ENCODE assay signal across 16 cellular contexts in the genomic region with DNA sequence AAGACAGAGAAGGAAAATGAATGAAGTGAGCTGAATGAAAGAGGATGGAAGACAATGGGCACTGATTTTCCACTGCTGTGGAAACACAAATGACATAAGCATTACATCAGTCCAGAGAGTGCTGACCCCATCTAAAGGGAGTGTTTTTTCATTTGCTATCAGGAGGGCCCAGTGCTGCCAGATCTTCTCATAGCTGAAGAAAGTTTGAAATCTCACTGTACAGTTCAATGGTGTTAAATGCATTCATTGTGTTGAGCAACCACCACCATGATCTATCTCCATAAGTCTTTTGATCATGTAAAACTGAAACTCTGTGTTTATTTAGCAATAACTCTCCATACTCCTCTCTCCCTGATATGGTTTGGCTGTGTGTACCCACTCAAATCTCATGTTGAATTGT. TPM values are rescaled to one million over a fixed set of nuclear protein-coding genes. Genes with fewer than 3 reads are reported as not detected.
A peak's percentile ranks its signal among the peaks of the same experiment; 100 is the strongest.
DNase-seq lines count a peak whose midpoint lies in the region; ATAC-seq and TF ChIP-seq lines count a peak whose summit lies in the region.
"Had no signal": no experiment of that assay in that cellular context is flagged by ENCODE, and none has a peak within 500 bp of the region (broad histone marks: within the 10 kb centered on the region; RNA-seq: fewer than 3 reads in every experiment).

No MANE protein-coding gene starts in this region.

- TF ChIP-seq CTCF in mammary epithelial cell (conservative IDR thresholded peaks at IDR 0.05 in 1 of 2, IDR thresholded peaks at IDR 0.05 in 1 of 2; ENCODE audit: extremely low read depth in 1 of 2, insufficient read depth in 1 of 2, low read depth in 1 of 2, low read length in 2 of 2), result no peak
- no peak for TF ChIP-seq CTCF in MCF 10A (IDR thresholded peaks at IDR 0.05; ENCODE audit: unreplicated experiment)
- no peak for TF ChIP-seq CTCF in fibroblast of the aortic adventitia (IDR thresholded peaks at IDR 0.05; ENCODE audit: insufficient read depth, low read length)
- TF ChIP-seq CTCF in SK-N-SH (IDR thresholded peaks at IDR 0.05), result no peak

- POLR2A ChIA-PET in MCF 10A (lab: Yijun Ruan, JAX), result interaction anchor here (0.6 to 1.1 kb wide), 3 partner anchors 228 to 608 kb away, joined by 3 to 4 read pairs (median 3); no protein-coding TSS in a partner anchor
- POLR2A ChIA-PET in SK-N-SH (lab: Yijun Ruan, JAX), result no interaction called here

- peak overlapping the region; percentile 14 for H2AFZ ChIP-seq in mammary epithelial cell (ENCODE audit: low read depth, low read length)
- H2AFZ ChIP-seq in SK-N-SH (ENCODE audit: low read depth), result no peak overlapping the region

- intact Hi-C loops in mammary epithelial cell (cut with micrococcal nuclease), result loop anchor here (10.0 kb wide), 1 partner anchor 451 kb away; no protein-coding TSS in a partner anchor
- intact Hi-C loops in MCF 10A (cut with micrococcal nuclease), result loop anchor here (5.0 kb wide), 4 partner anchors 143 to 608 kb away; no protein-coding TSS in a partner anchor

- H3K9me3 ChIP-seq in mammary epithelial cell (replicated peaks; ENCODE audit: insufficient read depth, low read length), result no peaks in the 10 kb centered on the region
- no peaks in the 10 kb centered on the region; the same call in 1 of the 2 replicates for H3K9me3 ChIP-seq in SK-N-SH
- H3K9me3 ChIP-seq: BLaER1 treated with 17β-estradiol and CSF1 and Interleukin-3, amounts not matched to agents 10 nM and 100 nM had no signal

- no peak overlapping the region for H3K4me2 ChIP-seq in mammary epithelial cell (ENCODE audit: insufficient read depth, low read depth, low read length)
- no peak overlapping the region for H3K4me2 ChIP-seq in SK-N-SH
- H3K4me2 ChIP-seq: BLaER1 treated with 17β-estradiol and CSF1 and Interleukin-3, amounts not matched to agents 10 nM and 100 nM had no signal

- no peaks in the 10 kb centered on the region for H3F3A ChIP-seq in SK-N-SH (replicated peaks; ENCODE audit: insufficient read depth)

- no peak overlapping the region for H3K4me3 ChIP-seq in mammary epithelial cell (replicated peaks in 1 of 3; ENCODE audit: insufficient read depth in 1 of 3, low read depth in 2 of 3, low read length in 3 of 3)
- no peak overlapping the region for H3K4me3 ChIP-seq in fibroblast of the aortic adventitia (ENCODE audit: low read depth, low read length)
- no peak overlapping the region for H3K4me3 ChIP-seq in SK-N-SH (ENCODE audit: low read depth in 2 of 2, low read length in 1 of 2)
- H3K4me3 ChIP-seq: BLaER1 treated with 17β-estradiol and CSF1 and Interleukin-3, amounts not matched to agents 10 nM and 100 nM; GM12878 had no signal

- in situ Hi-C loops in mammary epithelial cell (cut with MboI; ENCODE audit: low sequenced_read_pairs in 2 of 2), result loop anchor here in 1 of 2 donors (10.0 kb wide), 1 partner anchor 201 kb away; a partner anchor contains a TSS

- no TSS peak for BruUV-seq in mammary epithelial cell (replicated peaks; lab: Mats Ljungman, UMichigan)
- BruUV-seq in MCF 10A (replicated peaks; lab: Mats Ljungman, UMichigan), result no TSS peak

- H3K36me3 ChIP-seq in mammary epithelial cell (ENCODE audit: insufficient read depth, low read length) (no peaks in the 10 kb centered on the region), SK-N-SH (replicated peaks in 1 of 2; ENCODE audit: control insufficient read depth in 1 of 2, insufficient read depth in 2 of 2, low read length in 1 of 2) (no peaks in the 10 kb centered on the region)
- H3K36me3 ChIP-seq: BLaER1 treated with 17β-estradiol and CSF1 and Interleukin-3, amounts not matched to agents 10 nM and 100 nM had no signal

- DNase-seq in mammary epithelial cell (no peak), MCF 10A (ENCODE audit: unreplicated experiment) (no peak), dermis blood vessel endothelial cell (peak; percentile 17), fibroblast of the aortic adventitia (ENCODE audit: low read depth) (peak; percentile 9), 8988T (no peak), SK-N-SH (no peak)
- DNase-seq in effector CD8-positive, alpha-beta T cell (lab: John Stamatoyannopoulos, UW), result no peak
- DNase-seq: ACHN; Calu3; CD4-positive, alpha-beta T cell; DMS79; HCEC 1CT; HFFc6 had no signal

- H3K4me1 ChIP-seq in mammary epithelial cell (ENCODE audit: insufficient read depth, low read length) (peaks cover 13% of the 10 kb centered on the region), SK-N-SH (ENCODE audit: control insufficient read depth in 1 of 2, insufficient read depth in 2 of 2, low read depth in 1 of 2, low read length in 1 of 2) (peaks cover 6 to 14% of the 10 kb centered on the region in 2 experiments; a peak in 3 of 4 replicates)

- H3K79me2 ChIP-seq in mammary epithelial cell (ENCODE audit: insufficient read depth, low read length), result no peaks in the 10 kb centered on the region
- no peaks in the 10 kb centered on the region for H3K79me2 ChIP-seq in SK-N-SH (ENCODE audit: insufficient read depth)

- CTCF ChIA-PET in mammary epithelial cell (lab: Charles Lee; ENCODE audit: low non-redundant PET) (no interaction called here), MCF 10A (lab: Yijun Ruan, JAX) (interaction anchor here (0.7 to 1.6 kb wide), 2 partner anchors 9 to 593 kb away, joined by 4 to 6 read pairs; no protein-coding TSS in a partner anchor), SK-N-SH (lab: Yijun Ruan, JAX) (interaction anchor here (0.6 kb wide), 2 partner anchors 155 to 817 kb away, joined by 3 read pairs; no protein-coding TSS in a partner anchor)

- H4K20me1 ChIP-seq in mammary epithelial cell (ENCODE audit: insufficient read depth, low read length), result no peaks in the 10 kb centered on the region
- no peaks in the 10 kb centered on the region for H4K20me1 ChIP-seq in SK-N-SH (ENCODE audit: insufficient read depth)
- H4K20me1 ChIP-seq: BLaER1 treated with 17β-estradiol and CSF1 and Interleukin-3, amounts not matched to agents 10 nM and 100 nM had no signal

- no peaks in the 10 kb centered on the region for H3K9me3 Mint-ChIP-seq in MCF 10A (ENCODE audit: unreplicated experiment)
- H3K9me3 Mint-ChIP-seq in activated T-helper 17 cell treated with anti-CD3 and anti-CD28 coated beads, Interleukin-2, amount 50 U/mL, for 72 hours, result no peaks in the 10 kb centered on the region
- H3K9me3 Mint-ChIP-seq: CD4-positive, alpha-beta T cell; HFFc6 had no signal

- no peaks in the 10 kb centered on the region for H3K27me3 ChIP-seq in mammary epithelial cell (ENCODE audit: insufficient read depth, low read length)
- H3K27me3 ChIP-seq in SK-N-SH (ENCODE audit: insufficient read depth), result no peaks in the 10 kb centered on the region
- H3K27me3 ChIP-seq: BLaER1 treated with 17β-estradiol and CSF1 and Interleukin-3, amounts not matched to agents 10 nM and 100 nM had no signal

- H3K36me3 Mint-ChIP-seq in MCF 10A (ENCODE audit: insufficient read depth, unreplicated experiment), result no peaks in the 10 kb centered on the region
- H3K36me3 Mint-ChIP-seq in activated T-helper 17 cell treated with anti-CD3 and anti-CD28 coated beads, Interleukin-2, amount 50 U/mL, for 72 hours (ENCODE audit: low read depth), result no peaks in the 10 kb centered on the region

- H3K4me1 Mint-ChIP-seq in MCF 10A (ENCODE audit: insufficient read depth, unreplicated experiment), result peaks cover 11% of the 10 kb centered on the region
- peaks cover 13% of the 10 kb centered on the region for H3K4me1 Mint-ChIP-seq in activated T-helper 17 cell treated with anti-CD3 and anti-CD28 coated beads, Interleukin-2, amount 50 U/mL, for 72 hours

- no peak for TF ChIP-seq RAD21 in SK-N-SH (IDR thresholded peaks at IDR 0.05; ENCODE audit: low read length)

- no peaks in the 10 kb centered on the region for H3K27me3 Mint-ChIP-seq in MCF 10A (ENCODE audit: insufficient read depth, unreplicated experiment)
- H3K27me3 Mint-ChIP-seq in activated T-helper 17 cell treated with anti-CD3 and anti-CD28 coated beads, Interleukin-2, amount 50 U/mL, for 72 hours, result no peaks in the 10 kb centered on the region
- H3K27me3 Mint-ChIP-seq: CD4-positive, alpha-beta T cell had no signal

- no peak for ATAC-seq in activated T-helper 17 cell treated with anti-CD3 and anti-CD28 coated beads, Interleukin-2, amount 50 U/mL, for 72 hours (replicated peaks)
- ATAC-seq: GM12878 had no signal

- dilution Hi-C loops in mammary epithelial cell (cut with HindIII; ENCODE audit: low sequenced_read_pairs), result no loop called here

- H3K27ac ChIP-seq in mammary epithelial cell (ENCODE audit: insufficient read depth, low read depth, low read length) (no peak overlapping the region), SK-N-SH (ENCODE audit: low read depth in 2 of 2, low read length in 1 of 2) (no peak overlapping the region)
- H3K27ac ChIP-seq: BLaER1 treated with 17β-estradiol and CSF1 and Interleukin-3, amounts not matched to agents 10 nM and 100 nM had no signal

- H3K9ac ChIP-seq in mammary epithelial cell (ENCODE audit: insufficient read depth, low read length) (no peak overlapping the region), SK-N-SH (no peak overlapping the region)
- H3K9ac ChIP-seq: BLaER1 treated with 17β-estradiol and CSF1 and Interleukin-3, amounts not matched to agents 10 nM and 100 nM had no signal

- H3K27ac Mint-ChIP-seq in MCF 10A (ENCODE audit: low read depth, unreplicated experiment), result no peak overlapping the region
- H3K27ac Mint-ChIP-seq in activated T-helper 17 cell treated with anti-CD3 and anti-CD28 coated beads, Interleukin-2, amount 50 U/mL, for 72 hours, result peak overlapping the region; percentile 16
- H3K27ac Mint-ChIP-seq: CD4-positive, alpha-beta T cell; HFFc6 had no signal

- no peaks in the 10 kb centered on the region for H3K9me2 ChIP-seq in SK-N-SH

- H3K4me3 Mint-ChIP-seq in MCF 10A (ENCODE audit: unreplicated experiment), result no peak overlapping the region
- H3K4me3 Mint-ChIP-seq in activated T-helper 17 cell treated with anti-CD3 and anti-CD28 coated beads, Interleukin-2, amount 50 U/mL, for 72 hours, result no peak overlapping the region
- H3K4me3 Mint-ChIP-seq: CD4-positive, alpha-beta T cell; HFFc6 had no signal

- no peak for TF ChIP-seq EP300 in SK-N-SH (IDR thresholded peaks at IDR 0.05; ENCODE audit: borderline replicate concordance in 1 of 2, low read depth in 1 of 2, low read length in 1 of 2)

TF ChIP-seq in SK-N-SH, 30 proteins besides CTCF, POLR2A, EP300 and RAD21 (continues in another document):
- TF ChIP-seq CHD2 (IDR thresholded peaks at IDR 0.05; ENCODE audit: low read length, partially characterized antibody), result no peak

RNA-seq across cellular contexts. Expression of a gene that starts 41.6 kb away (rescaled TPM):
- 10 to 100 TPM; 52.8 to 95.9 TPM for total RNA-seq in mammary epithelial cell
- polyA plus RNA-seq in mammary epithelial cell, result 32.8 TPM
- polyA minus RNA-seq in mammary epithelial cell, result 90.4 TPM
- total RNA-seq in MCF 10A (2022), result 31.1 and 33.1 TPM in 2 replicates
- 100 to 1,000 TPM in 1 of 2 donors, 10 to 100 TPM in 1; 48.7 to 102 TPM for total RNA-seq in activated T-helper 17 cell treated with anti-CD3 and anti-CD28 coated beads, Interleukin-2, amount 50 U/mL, for 72 hours
- 71.1 and 71.2 TPM in 2 replicates for total RNA-seq in dermis blood vessel endothelial cell
- total RNA-seq in fibroblast of the aortic adventitia (ENCODE audit: low replicate concordance), result 36.1 and 88.1 TPM in 2 replicates
- 10.0 and 11.0 TPM in 2 replicates for polyA plus RNA-seq in SK-N-SH (2012; rRNA removed)
- polyA plus RNA-seq in SK-N-SH (2012; cell fraction: cytosol; rRNA removed), result 13.2 and 16.1 TPM in 2 replicates
- 8.9 and 18.8 TPM in 2 replicates for polyA plus RNA-seq in SK-N-SH (2012; cell fraction: nucleus; rRNA removed)

Comparison
In these comparisons a context has a peak if more than half of its experiments do, and no peak if none do; other contexts are left out.
1. DNase-seq: peak in dermis blood vessel endothelial cell (single experiment) and fibroblast of the aortic adventitia (single experiment); none in mammary epithelial cell (single experiment), MCF 10A (single experiment), effector CD8-positive, alpha-beta T cell (single experiment), 8988T (single experiment) and SK-N-SH (single experiment).